16 cellular contexts compared by ENCODE assay signal in the genomic region with DNA sequence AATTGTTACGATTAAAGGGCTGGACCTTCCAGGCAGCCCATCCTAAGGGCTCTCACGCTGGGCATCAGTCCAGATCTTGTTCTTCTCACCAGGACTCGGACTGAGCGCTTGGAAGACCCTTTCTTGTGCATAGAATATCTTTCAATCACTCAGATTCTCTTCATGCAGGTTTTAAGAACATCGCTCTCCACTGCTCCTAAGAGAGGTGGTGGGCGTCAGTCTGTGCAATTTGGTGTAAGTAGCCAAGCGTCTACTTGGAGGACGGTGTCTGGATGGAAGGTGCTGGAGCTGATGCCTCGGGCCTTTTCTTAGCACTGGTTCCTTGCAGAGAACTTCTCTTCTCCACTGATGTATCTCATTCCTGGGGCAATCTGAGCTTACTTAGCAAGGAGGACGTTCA.
"Had no signal": no experiment of that assay in that cellular context is flagged by ENCODE, and none has a peak within 500 bp of the region (broad histone marks: within the 10 kb centered on the region; RNA-seq: fewer than 3 reads in every experiment).

No MANE protein-coding gene starts in this region.

- H3K36me3 ChIP-seq: ascending aorta, prostate gland had no signal

- H3K4me3 ChIP-seq: ascending aorta, prostate gland had no signal

- ATAC-seq: activated naive CD8-positive, alpha-beta T cell treated with anti-CD3 and anti-CD28 coated beads, Interleukin-2, amount 50 U/mL, for 24 hours; activated T-cell treated with anti-CD3 and anti-CD28 coated beads, Interleukin-2, amount 50 U/mL, for 4 hours; left colon; right cardiac atrium had no signal

- H3K36me3 Mint-ChIP-seq: naive B cell had no signal

- H3K4me1 ChIP-seq: ascending aorta, prostate gland had no signal

- H3K27me3 ChIP-seq: ascending aorta had no signal

- H3K9me3 ChIP-seq: ascending aorta, prostate gland had no signal

- H3K27ac ChIP-seq: ascending aorta, prostate gland had no signal

- H3K9me3 Mint-ChIP-seq: activated naive CD8-positive, alpha-beta T cell treated with anti-CD3 and anti-CD28 coated beads, Interleukin-2, amount 50 U/mL, for 24 hours; activated T-cell treated with anti-CD3 and anti-CD28 coated beads, Interleukin-2, amount 50 U/mL, for 4 hours; naive B cell had no signal

- H3K27me3 Mint-ChIP-seq: activated naive CD8-positive, alpha-beta T cell treated with anti-CD3 and anti-CD28 coated beads, Interleukin-2, amount 50 U/mL, for 24 hours; naive B cell had no signal

- DNase-seq: activated CD4-positive, alpha-beta T cell treated with anti-CD3 and anti-CD28 coated beads for 48 hours; activated effector memory CD4-positive, alpha-beta T cell treated with anti-CD3 and anti-CD28 coated beads, Interleukin-2, amount 50 U/mL, for 16 hours; activated naive CD8-positive, alpha-beta T cell treated with anti-CD3 and anti-CD28 coated beads, Interleukin-2, amount 50 U/mL, for 24 hours; activated T-cell treated with anti-CD3 and anti-CD28 coated beads, Interleukin-2, amount 50 U/mL, for 4 hours; left colon; naive B cell; right cardiac atrium; SHP77 treated with DMSO at 0.1 percent for 48 hours; small intestine; stimulated activated CD4-positive, alpha-beta T cell treated with anti-CD3 and anti-CD28 coated beads, Interleukin-4, amount 100 ng/mL, for 24 hours; stimulated activated CD8-positive, alpha-beta memory T cell treated with anti-CD3 and anti-CD28 coated beads, Interleukin-4, amount 100 ng/mL, for 48 hours; stimulated activated naive CD4-positive, alpha-beta T cell treated with Interleukin-2 at 50 U/mL for 16 hours; T-helper 2 cell; trophoblast cell had no signal

- H3K4me3 Mint-ChIP-seq: activated naive CD8-positive, alpha-beta T cell treated with anti-CD3 and anti-CD28 coated beads, Interleukin-2, amount 50 U/mL, for 24 hours; activated T-cell treated with anti-CD3 and anti-CD28 coated beads, Interleukin-2, amount 50 U/mL, for 4 hours had no signal
